In the genomic region with DNA sequence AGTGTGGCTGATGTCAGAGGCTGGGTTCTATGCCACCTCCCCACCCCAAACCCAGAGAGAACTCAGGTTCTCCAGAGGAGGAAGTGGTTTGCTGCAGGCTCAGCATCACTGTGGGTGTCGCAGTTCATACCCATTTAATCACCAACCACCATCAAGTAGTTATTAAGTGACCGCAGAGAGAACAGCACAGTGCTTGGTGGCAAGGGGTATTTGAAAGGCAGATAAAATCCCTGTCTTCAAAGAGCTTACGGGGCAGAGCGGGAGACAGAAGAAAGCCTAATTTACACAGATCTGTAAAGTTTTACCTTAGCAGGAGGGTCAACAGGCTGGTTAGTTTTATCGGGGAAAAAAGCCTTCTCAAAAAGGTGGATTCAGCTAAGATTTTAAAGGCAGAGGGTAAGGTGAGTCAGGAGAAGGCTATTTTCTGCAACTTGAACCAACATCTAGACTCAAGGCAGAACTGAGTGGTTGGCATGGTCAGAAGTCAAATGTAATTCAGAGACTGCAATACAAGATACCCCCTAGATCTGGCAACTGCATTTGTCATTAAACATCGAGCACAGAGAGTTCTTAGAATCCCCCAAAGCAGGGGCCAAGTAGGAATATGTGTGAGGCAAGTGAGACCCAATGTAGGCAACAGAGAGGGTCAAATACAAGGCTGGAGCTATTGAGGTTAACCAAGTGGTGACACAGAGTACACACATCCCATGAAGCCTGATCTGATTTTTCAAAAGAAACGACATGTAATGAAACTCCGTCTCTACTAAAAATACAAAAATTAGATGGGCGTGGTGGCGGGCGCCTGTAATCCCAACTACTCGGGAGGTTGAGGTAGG, we compare ENCODE assay signal across 9 cellular contexts. TPM values are rescaled to one million over a fixed set of nuclear protein-coding genes. Genes with fewer than 3 reads are reported as not detected.
DNase-seq lines count a peak whose midpoint lies in the region; ATAC-seq and TF ChIP-seq lines count a peak whose summit lies in the region.
"Had no signal": no experiment of that assay in that cellular context is flagged by ENCODE, and none has a peak within 500 bp of the region (broad histone marks: within the 10 kb centered on the region; RNA-seq: fewer than 3 reads in every experiment).

No MANE protein-coding gene starts in this region.

- POLR2A ChIA-PET in GM10248 (lab: Yijun Ruan, JAX), result interaction anchor here (1.1 kb wide), 2 partner anchors 39 to 51 kb away, joined by 3 to 4 read pairs; a partner anchor contains a TSS

- peaks cover 82% of the 10 kb centered on the region for H3K4me1 Mint-ChIP-seq in activated naive CD8-positive, alpha-beta T cell treated with anti-CD3 and anti-CD28 coated beads, Interleukin-2, amount 50 U/mL, for 24 hours

- no peak for TF ChIP-seq CTCF in GM10248 (IDR thresholded peaks at IDR 0.05; ENCODE audit: control extremely low read depth, extremely low read depth, low read depth, missing control alignments)

- no peak overlapping the region for H3K14ac ChIP-seq in neuronal stem cell (ENCODE audit: low read length)

- H3K27ac ChIP-seq in neuronal stem cell (replicated peaks; ENCODE audit: low read length), result no peak overlapping the region

- no peak overlapping the region for H2BK120ac ChIP-seq in neuronal stem cell (ENCODE audit: low read depth, low read length)

- peaks cover 2% of the 10 kb centered on the region for H3K27me3 Mint-ChIP-seq in activated naive CD8-positive, alpha-beta T cell treated with anti-CD3 and anti-CD28 coated beads, Interleukin-2, amount 50 U/mL, for 24 hours

- peaks cover 0 to 2% of the 10 kb centered on the region in 2 donors for H3K9me3 ChIP-seq in neuronal stem cell (replicated peaks in 1 of 2; ENCODE audit: control insufficient read depth in 2 of 2, insufficient read depth in 1 of 2, low read depth in 1 of 2, low read length in 2 of 2)

- H4K91ac ChIP-seq in neuronal stem cell (ENCODE audit: low read depth, low read length, poor library complexity), result no peak overlapping the region

- H3K36me3 ChIP-seq in neuronal stem cell (replicated peaks in 1 of 2; ENCODE audit: control insufficient read depth in 2 of 2, insufficient read depth in 2 of 2, low read length in 2 of 2), result peaks cover 0 to 12% of the 10 kb centered on the region in 2 donors

- H3K9ac ChIP-seq in neuronal stem cell (ENCODE audit: low read depth, low read length, poor library complexity), result no peak overlapping the region

- H3K4me3 ChIP-seq in neuronal stem cell (ENCODE audit: low read length in 2 of 2), result no peak overlapping the region

- H3K9me3 Mint-ChIP-seq in activated naive CD8-positive, alpha-beta T cell treated with anti-CD3 and anti-CD28 coated beads, Interleukin-2, amount 50 U/mL, for 24 hours, result no peaks in the 10 kb centered on the region

- H3K4ac ChIP-seq in neuronal stem cell (ENCODE audit: low read length), result no peak overlapping the region

- ATAC-seq in activated naive CD8-positive, alpha-beta T cell treated with anti-CD3 and anti-CD28 coated beads, Interleukin-2, amount 50 U/mL, for 24 hours, result peak; percentile 86
- ATAC-seq in GM18519 (IDR thresholded peaks at IDR 0.05; ENCODE audit: low FRiP score, unreplicated experiment), result no peak

- H3K27me3 ChIP-seq in neuronal stem cell (ENCODE audit: control insufficient read depth in 3 of 3, insufficient read depth in 3 of 3, low read depth in 1 of 3, low read length in 3 of 3), result no peaks in the 10 kb centered on the region

- H3K79me1 ChIP-seq in neuronal stem cell (ENCODE audit: low read depth, low read length), result no peaks in the 10 kb centered on the region

- peaks cover 15% of the 10 kb centered on the region for H3K36me3 Mint-ChIP-seq in activated naive CD8-positive, alpha-beta T cell treated with anti-CD3 and anti-CD28 coated beads, Interleukin-2, amount 50 U/mL, for 24 hours (ENCODE audit: low read depth)

- H2AFZ ChIP-seq in neuronal stem cell (ENCODE audit: low read length), result no peak overlapping the region

- H2AK5ac ChIP-seq in neuronal stem cell (ENCODE audit: low read depth, low read length), result no peak overlapping the region

- H3K27ac Mint-ChIP-seq in activated naive CD8-positive, alpha-beta T cell treated with anti-CD3 and anti-CD28 coated beads, Interleukin-2, amount 50 U/mL, for 24 hours, result peak overlapping the region; percentile 80

- WGBS in neuronal stem cell (ENCODE audit: extremely low coverage in 2 of 2, insufficient read length in 2 of 2, insufficient replicate concordance in 1 of 2), 2 donors, result no CpG with 5 or more reads among the region's 12 CpGs

- CTCF ChIA-PET in GM10248 (lab: Yijun Ruan, JAX), result interaction anchor here (0.8 to 5.3 kb wide), 5 partner anchors 13 to 24 kb away, joined by 4 to 46 read pairs (median 11); a partner anchor contains a TSS

- no peak overlapping the region for H3K23ac ChIP-seq in neuronal stem cell (ENCODE audit: low read depth, low read length, poor library complexity)

- H3K4me2 ChIP-seq in neuronal stem cell (ENCODE audit: insufficient read depth, low read length, poor library complexity, severe bottlenecking), result no peak overlapping the region

- no peak overlapping the region for H2BK15ac ChIP-seq in neuronal stem cell (ENCODE audit: low read length)

- no peak overlapping the region for H3K18ac ChIP-seq in neuronal stem cell (ENCODE audit: low read length)

- no peak overlapping the region for H2BK5ac ChIP-seq in neuronal stem cell (ENCODE audit: low read length)

- peak; percentile 30 for DNase-seq in GF-D8 (lab: John Stamatoyannopoulos, UW)
- DNase-seq in T-helper 22 cell (ENCODE audit: low read depth), result peak; percentile 81
- peak; percentile 67 for DNase-seq in activated naive CD8-positive, alpha-beta T cell treated with anti-CD3 and anti-CD28 coated beads, Interleukin-2, amount 50 U/mL, for 24 hours
- peak; percentile 80 for DNase-seq in stimulated activated CD4-positive, alpha-beta T cell treated with anti-CD3 and anti-CD28 coated beads, Interleukin-1b, Interleukin-23, amount 100 ng/mL, for 48 hours
- no peak for DNase-seq in neuronal stem cell (ENCODE audit: low spot score)
- DNase-seq in GM10248 (ENCODE audit: extremely low spot score), result no peak
- DNase-seq in occipital lobe (lab: John Stamatoyannopoulos, UW), result no peak

- H3K4me3 Mint-ChIP-seq in activated naive CD8-positive, alpha-beta T cell treated with anti-CD3 and anti-CD28 coated beads, Interleukin-2, amount 50 U/mL, for 24 hours, result peak overlapping the region; percentile 56

- no peak overlapping the region for H2BK12ac ChIP-seq in neuronal stem cell (ENCODE audit: low read length)

- no peak overlapping the region for H4K8ac ChIP-seq in neuronal stem cell (ENCODE audit: low read depth, low read length)

- H3K4me1 ChIP-seq in neuronal stem cell (ENCODE audit: control insufficient read depth in 2 of 2, insufficient read depth in 1 of 2, low read depth in 1 of 2, low read length in 2 of 2), result peaks cover 3 to 14% of the 10 kb centered on the region in 2 donors

RNA-seq across cellular contexts. Expression of a gene that starts 13.2 kb away (rescaled TPM):
- polyA plus RNA-seq in neuronal stem cell (2013, experiment 1 of 2), result 29.0 TPM
- 29.6 TPM for polyA plus RNA-seq in neuronal stem cell (2013, experiment 2 of 2)
- total RNA-seq in occipital lobe, result 2.8 TPM

RNA-seq across cellular contexts. Expression of a gene that starts 39.4 kb away (rescaled TPM):
- polyA plus RNA-seq in neuronal stem cell (2013, experiment 1 of 2), result not detected
- polyA plus RNA-seq in neuronal stem cell (2013, experiment 2 of 2), result not detected
- under 0.01 TPM for total RNA-seq in occipital lobe

RNA-seq across cellular contexts. Expression of a gene that starts 40.7 kb away (rescaled TPM):
- polyA plus RNA-seq in neuronal stem cell (2013, experiment 1 of 2), result not detected
- polyA plus RNA-seq in neuronal stem cell (2013, experiment 2 of 2), result not detected
- under 0.01 TPM for total RNA-seq in occipital lobe
- total RNA-seq: SK-MEL-5 had no signal

RNA-seq across cellular contexts. Expression of a gene that starts 49.8 kb away (rescaled TPM):
- 4.2 TPM for polyA plus RNA-seq in neuronal stem cell (2013, experiment 1 of 2)
- polyA plus RNA-seq in neuronal stem cell (2013, experiment 2 of 2), result 4.0 TPM
- 4.5 TPM for total RNA-seq in occipital lobe

RNA-seq across cellular contexts. Expression of a gene that starts 51.4 kb away (rescaled TPM):
- polyA plus RNA-seq in neuronal stem cell (2013, experiment 1 of 2), result 4,689 TPM
- 4,697 TPM for polyA plus RNA-seq in neuronal stem cell (2013, experiment 2 of 2)
- 1,592 TPM for total RNA-seq in occipital lobe

Comparison
In these comparisons a context has a peak if more than half of its experiments do, and no peak if none do; other contexts are left out.
1. DNase-seq: peak in GF-D8 (single experiment), T-helper 22 cell (single experiment), activated naive CD8-positive, alpha-beta T cell treated with anti-CD3 and anti-CD28 coated beads, Interleukin-2, amount 50 U/mL, for 24 hours (single experiment) and stimulated activated CD4-positive, alpha-beta T cell treated with anti-CD3 and anti-CD28 coated beads, Interleukin-1b, Interleukin-23, amount 100 ng/mL, for 48 hours (single experiment); none in neuronal stem cell (single experiment), GM10248 (single experiment) and occipital lobe (single experiment).